In the genomic region with DNA sequence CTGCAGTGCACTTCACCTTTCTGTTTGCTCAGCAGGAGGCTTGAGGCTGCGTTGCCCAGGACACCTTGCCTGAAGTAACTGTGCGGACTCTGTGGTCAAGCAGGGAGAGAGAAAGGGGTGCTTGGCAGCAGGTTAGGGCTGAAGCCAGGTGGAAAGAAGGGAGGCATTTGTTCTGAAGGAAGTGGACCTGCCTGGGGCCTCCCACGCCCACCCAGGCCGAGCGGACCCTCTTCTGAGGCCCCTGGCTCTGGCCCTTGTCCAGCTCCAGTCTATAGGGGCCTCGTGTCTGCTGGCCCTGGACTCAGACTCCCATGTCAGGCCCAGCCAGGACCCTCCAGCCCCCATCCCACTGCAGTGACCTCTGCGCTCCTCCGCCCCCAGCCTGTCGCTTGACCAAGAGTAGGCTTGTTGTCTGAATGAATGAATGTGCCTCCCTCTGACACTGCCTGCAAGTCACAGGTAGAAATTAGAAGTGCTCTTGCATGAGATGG, we compare ENCODE assay signal across 12 cellular contexts. TPM values are rescaled to one million over a fixed set of nuclear protein-coding genes. Genes with fewer than 3 reads are reported as not detected.
DNase-seq lines count a peak whose midpoint lies in the region; ATAC-seq and TF ChIP-seq lines count a peak whose summit lies in the region.
"Had no signal": no experiment of that assay in that cellular context is flagged by ENCODE, and none has a peak within 500 bp of the region (broad histone marks: within the 10 kb centered on the region; RNA-seq: fewer than 3 reads in every experiment).

No MANE protein-coding gene starts in this region.

- CTCF ChIA-PET in WTC11 (lab: Charles Lee), result interaction anchor here (1.0 to 3.1 kb wide), 4 partner anchors 9 to 86 kb away, joined by 3 to 16 read pairs (median 3); no protein-coding TSS in a partner anchor

- peaks cover 21% of the 10 kb centered on the region for H3K36me3 Mint-ChIP-seq in WTC11

- no peaks in the 10 kb centered on the region for H3K27me3 ChIP-seq in GM23248 (replicated peaks; ENCODE audit: insufficient read depth)

- no peaks in the 10 kb centered on the region for H3K9me2 ChIP-seq in GM23248 (ENCODE audit: insufficient read depth)

- H3F3A ChIP-seq in GM23248 (ENCODE audit: insufficient read depth), result peaks cover 1% of the 10 kb centered on the region; the same call in 1 of the 2 replicates

- H3K9ac ChIP-seq in GM23248, result no peak overlapping the region

- peaks cover 3% of the 10 kb centered on the region for H3K9me3 ChIP-seq in GM23248 (ENCODE audit: low read depth)

- H3K4me1 Mint-ChIP-seq in WTC11, result no peaks in the 10 kb centered on the region

- 82 to 84% methylated on average over 6 to 9 of the region's 9 CpGs for WGBS in GM23248 (ENCODE audit: low coverage in 1 of 2, low lambda C conversion rate in 2 of 2, missing lambda C conversion rate in 2 of 2), 2 experiments

- no peak for ATAC-seq in WTC11
- ATAC-seq: GM12878 had no signal

- peaks cover 52% of the 10 kb centered on the region for H3K27me3 Mint-ChIP-seq in WTC11 (ENCODE audit: low read depth)

- TF ChIP-seq CTCF in fibroblast of mammary gland (conservative IDR thresholded peaks at IDR 0.05; ENCODE audit: control insufficient read depth, insufficient read depth, low read depth, low read length), result no peak
- TF ChIP-seq CTCF in WTC11 (IDR thresholded peaks at IDR 0.05), result no peak

- peak; percentile 6 for DNase-seq in NCI-H345 (lab: John Stamatoyannopoulos, UW)
- DNase-seq in NCI-H345 treated with DMSO at 0.1 percent for 48 hours (lab: John Stamatoyannopoulos, UW; ENCODE audit: unreplicated experiment), result no peak
- DNase-seq in GM23248, result no peak
- DNase-seq in fibroblast of mammary gland (ENCODE audit: low read depth), result no peak
- peak; percentile 4 for DNase-seq in retina
- no peak for DNase-seq in WTC11 (ENCODE audit: low spot score)
- DNase-seq in T1000 (lab: John Stamatoyannopoulos, UW), result no peak
- DNase-seq in Ammon's horn (ENCODE audit: low spot score), result no peak
- DNase-seq: NCI-H524 treated with DMSO at 0.1 percent for 48 hours, SIG-M5 had no signal

- H3K4me3 ChIP-seq in GM23248 (no peak overlapping the region), fibroblast of mammary gland (ENCODE audit: control insufficient read depth, low read depth, low read length) (peak overlapping the region; percentile 67)
- H3K4me3 ChIP-seq: GM12878 had no signal

- peaks cover 24% of the 10 kb centered on the region for H3K9me3 Mint-ChIP-seq in WTC11

- no peak overlapping the region for H2AFZ ChIP-seq in GM23248

- peak overlapping the region; percentile 24 for H3K4me2 ChIP-seq in GM23248 (ENCODE audit: unreplicated experiment)

- H3K4me1 ChIP-seq in GM23248 (ENCODE audit: insufficient read depth), result peaks cover 4% of the 10 kb centered on the region; the same call in 1 of the 2 replicates

- in situ Hi-C loops in GM23248 (cut with MboI), result no loop called here

- POLR2A ChIA-PET in WTC11 (lab: Charles Lee), result no interaction called here

- H3K36me3 ChIP-seq in GM23248 (ENCODE audit: low read depth), result peaks cover 13% of the 10 kb centered on the region; the same call in 1 of the 2 replicates

- H3K27ac ChIP-seq in GM23248, result no peak overlapping the region

- H3K79me2 ChIP-seq in GM23248 (ENCODE audit: insufficient read depth), result peaks cover 61% of the 10 kb centered on the region

- H4K20me1 ChIP-seq in GM23248 (ENCODE audit: insufficient read depth), result no peaks in the 10 kb centered on the region

- no peak overlapping the region; the same call in 1 of the 2 replicates for H3K4me3 Mint-ChIP-seq in WTC11

- H3K27ac Mint-ChIP-seq in WTC11, result no peak overlapping the region; the same call in 1 of the 2 replicates
- H3K27ac Mint-ChIP-seq: activated T-helper 1 cell treated with anti-CD3 and anti-CD28 coated beads, Interleukin-12 subunit alpha, Interleukin-12 subunit beta, Interleukin-2, Interleukin-4 antibody, amounts not matched to agents 30 ng/mL and 10 ng/mL and 1 ng/mL, durations not matched to agents 14 hours and 24 hours and 36 hours had no signal

TF ChIP-seq in WTC11, 78 proteins besides CTCF, POLR2A, EP300 and RAD21:
- TF ChIP-seq ZNF317 (CRISPR knock-in tag; IDR thresholded peaks at IDR 0.05; ENCODE audit: borderline replicate concordance, low read depth) (no peak), EMX1 (CRISPR knock-in tag; IDR thresholded peaks at IDR 0.05) (no peak), FOXP1 (CRISPR knock-in tag; IDR thresholded peaks at IDR 0.05; ENCODE audit: borderline replicate concordance) (no peak), SMAD3 (CRISPR knock-in tag; IDR thresholded peaks at IDR 0.05; ENCODE audit: borderline replicate concordance) (no peak)
TF ChIP-seq in WTC11: peak in this region for 0.

RNA-seq across cellular contexts. Expression of a gene that starts 2.5 kb away (rescaled TPM):
- total RNA-seq in GM23248 (2014; rRNA removed; shearing (Covaris generic)), result 29.4 and 36.2 TPM in 2 replicates
- polyA plus RNA-seq in GM23248 (2016; fragmentation: Nextera tagmentation; extraction: Ambion mirVana), result 6.1 and 7.7 TPM in 2 replicates
- total RNA-seq in WTC11 (2021), result 2.5 to 3.2 TPM (median 2.7 TPM) in 3 replicates

Comparison
In these comparisons a context has a peak if more than half of its experiments do, and no peak if none do; other contexts are left out.
1. DNase-seq: peak in NCI-H345 (single experiment) and retina (single experiment); none in NCI-H345 treated with DMSO at 0.1 percent for 48 hours (single experiment), GM23248 (single experiment), fibroblast of mammary gland (single experiment), WTC11 (single experiment), T1000 (single experiment) and Ammon's horn (single experiment).